ENCODE assay signal across 8 cellular contexts in the genomic region with DNA sequence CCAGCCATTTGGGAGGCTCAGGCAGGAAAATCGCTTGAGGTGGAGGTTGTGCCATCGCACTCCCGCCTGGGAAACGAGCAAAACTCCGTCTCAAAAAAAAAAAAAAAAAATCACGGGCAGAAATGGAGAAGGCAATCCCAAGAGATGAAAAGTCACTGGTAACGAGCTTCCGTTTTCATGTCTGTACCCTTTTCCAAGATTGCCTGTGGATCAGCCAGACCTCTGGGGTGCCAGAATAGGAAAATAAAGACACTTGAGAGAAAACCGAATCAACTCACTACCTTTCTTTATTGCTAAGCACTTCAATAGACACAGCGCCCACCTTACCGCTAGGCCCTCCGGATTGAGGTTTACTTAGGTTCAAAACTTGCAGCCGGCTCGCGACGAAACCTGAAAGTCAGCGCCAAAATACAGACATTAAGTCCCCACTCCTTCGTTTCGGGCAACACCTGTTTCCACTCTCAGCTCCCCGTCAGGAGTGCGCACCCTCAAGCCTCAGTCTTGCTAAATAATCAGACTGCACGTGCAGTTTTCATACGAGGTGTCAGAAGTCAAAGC. TPM values are rescaled to one million over a fixed set of nuclear protein-coding genes. Genes with fewer than 3 reads are reported as not detected.
DNase-seq lines count a peak whose midpoint lies in the region; ATAC-seq and TF ChIP-seq lines count a peak whose summit lies in the region.

No MANE protein-coding gene starts in this region.

- H3K4me3 ChIP-seq in cardiac muscle cell (peak overlapping the region; percentile 78), testis (peak overlapping the region; percentile 79 to 86)

- no peaks in the 10 kb centered on the region for H3K27me3 Mint-ChIP-seq in activated naive CD8-positive, alpha-beta T cell

- H3K27me3 ChIP-seq in cardiac muscle cell: no peaks in the 10 kb centered on the region
- no peaks in the 10 kb centered on the region for H3K27me3 ChIP-seq in layer of hippocampus (ENCODE audit: control insufficient read depth, insufficient read depth, low read length)
- no peaks in the 10 kb centered on the region for H3K27me3 ChIP-seq in testis

- H3K27ac ChIP-seq in cardiac muscle cell (peak overlapping the region; percentile 67), layer of hippocampus (ENCODE audit: low read depth, low read length) (peak overlapping the region; percentile 72), testis (peak overlapping the region; percentile 72 to 81)

- no peak for ATAC-seq in left cardiac atrium
- ATAC-seq in GM19467 (IDR thresholded peaks at IDR 0.05; ENCODE audit: unreplicated experiment): no peak
- ATAC-seq in HG03432 (IDR thresholded peaks at IDR 0.05; ENCODE audit: unreplicated experiment): no peak
- no peak for ATAC-seq in HG02938 (IDR thresholded peaks at IDR 0.05; ENCODE audit: unreplicated experiment)

- peak overlapping the region; percentile 95 for H3K4me3 Mint-ChIP-seq in activated naive CD8-positive, alpha-beta T cell

- WGBS in testis, 2 donors: 2 to 4% methylated on average over 23 of the region's 23 CpGs

- no peak for TF ChIP-seq POLR2A in testis (IDR thresholded peaks at IDR 0.05)

- intact Hi-C loops in left cardiac atrium (cut with DNase I) (loop anchor here in 1 of 2 donors (5.0 kb wide), 1 partner anchor 58 kb away; the partner anchor contains the start of genes BRICD5 and PGP), testis (cut with DNase I; ENCODE audit: low total_unique reads) (loop anchor here (10.0 kb wide), 1 partner anchor 100 kb away; the partner anchor contains the start of gene ECI1)

- H3K4me1 ChIP-seq in cardiac muscle cell (ENCODE audit: low read depth): peaks cover 33% of the 10 kb centered on the region
- peaks cover 66% of the 10 kb centered on the region for H3K4me1 ChIP-seq in testis

- no peaks in the 10 kb centered on the region for H3K36me3 ChIP-seq in cardiac muscle cell
- no peaks in the 10 kb centered on the region for H3K36me3 ChIP-seq in testis (ENCODE audit: low read depth, missing control alignments)

- H3K9me3 Mint-ChIP-seq in activated naive CD8-positive, alpha-beta T cell (ENCODE audit: low read depth): no peaks in the 10 kb centered on the region

- DNase-seq in cardiac muscle cell (ENCODE audit: low read depth in 1 of 2, low spot score in 1 of 2) (no peak), left cardiac atrium (no peak), testis (no peak)

- H3K27ac Mint-ChIP-seq in activated naive CD8-positive, alpha-beta T cell: peak overlapping the region; percentile 97

- H3K36me3 Mint-ChIP-seq in activated naive CD8-positive, alpha-beta T cell: peaks cover 10% of the 10 kb centered on the region

- H3K9me3 ChIP-seq in cardiac muscle cell (ENCODE audit: low read depth): no peaks in the 10 kb centered on the region
- H3K9me3 ChIP-seq in testis: no peaks in the 10 kb centered on the region

- peaks cover 37% of the 10 kb centered on the region for H3K4me1 Mint-ChIP-seq in activated naive CD8-positive, alpha-beta T cell (ENCODE audit: low read depth)

- TF ChIP-seq CTCF in cardiac muscle cell (IDR thresholded peaks at IDR 0.05; ENCODE audit: low read depth, low read length) (no peak), testis (IDR thresholded peaks at IDR 0.05) (no peak)

RNA-seq across cellular contexts. Expression of gene TRAF7, which starts 1.0 kb away (rescaled TPM):
- total RNA-seq in cardiac muscle cell (67.5 and 71.6 TPM in 2 replicates), left cardiac atrium (10 to 100 TPM; 31.1 to 34.9 TPM), testis (10 to 100 TPM; 36.0 to 46.1 TPM)
- polyA plus RNA-seq in cardiac muscle cell (32.3 and 37.4 TPM in 2 replicates), testis (ENCODE audit: insufficient read depth, low read depth, low replicate concordance) (44.6 TPM)

RNA-seq across cellular contexts. Expression of gene RAB26, which starts 6.2 kb away (rescaled TPM):
- total RNA-seq in cardiac muscle cell (5.0 and 6.5 TPM in 2 replicates), left cardiac atrium (under 1 TPM; 0.81 to 0.88 TPM), testis (1 to 10 TPM; 3.2 to 3.6 TPM)
- polyA plus RNA-seq in cardiac muscle cell (12.1 and 16.7 TPM in 2 replicates), testis (ENCODE audit: insufficient read depth, low read depth, low replicate concordance) (1.5 TPM)

RNA-seq across cellular contexts. Expression of gene PKD1, which starts 18.9 kb away (rescaled TPM):
- total RNA-seq in cardiac muscle cell (115 and 206 TPM in 2 replicates), left cardiac atrium (100 to 1,000 TPM in 1 of 2 donors, 10 to 100 TPM in 1; 82.2 to 104 TPM), testis (100 to 1,000 TPM; 323 to 337 TPM)
- polyA plus RNA-seq in cardiac muscle cell (49.9 and 55.3 TPM in 2 replicates), testis (ENCODE audit: insufficient read depth, low read depth, low replicate concordance) (83.4 TPM)

RNA-seq across cellular contexts. Expression of gene CASKIN1, which starts 41.8 kb away (rescaled TPM):
- total RNA-seq in cardiac muscle cell: 15.5 TPM in 2 replicates
- polyA plus RNA-seq in cardiac muscle cell: 14.3 and 15.4 TPM in 2 replicates
- 1 to 10 TPM; 5.9 to 6.1 TPM for total RNA-seq in left cardiac atrium
- total RNA-seq in testis: 100 to 1,000 TPM in 1 of 2 donors, 1 to 10 TPM in 1; 6.4 to 159 TPM
- polyA plus RNA-seq in testis (ENCODE audit: insufficient read depth, low read depth, low replicate concordance): 2.1 TPM

RNA-seq across cellular contexts. Expression of gene MLST8, which starts 50.6 kb away (rescaled TPM):
- total RNA-seq in cardiac muscle cell (81.4 and 100.0 TPM in 2 replicates), left cardiac atrium (10 to 100 TPM; 24.9 to 26.9 TPM), testis (100 to 1,000 TPM in 1 of 2 donors, 10 to 100 TPM in 1; 95.4 to 113 TPM)
- polyA plus RNA-seq in cardiac muscle cell (117 and 122 TPM in 2 replicates), testis (ENCODE audit: insufficient read depth, low read depth, low replicate concordance) (89.0 TPM)
